11 cellular contexts compared by ENCODE assay signal in genomic region chr12:94571556-94571955, GRCh38.
DNase-seq lines count a peak whose midpoint lies in the region; FAIRE-seq and TF ChIP-seq lines count a peak whose summit lies in the region.
"Had no signal": no experiment of that assay in that cellular context is flagged by ENCODE, and none has a peak within 500 bp of the region (broad histone marks: within the 10 kb centered on the region; RNA-seq: fewer than 3 reads in every experiment).

No MANE protein-coding gene starts in this region.

- H3K36me3 Mint-ChIP-seq in CD14-positive monocyte: peaks cover 2 to 4% of the 10 kb centered on the region in 2 donors

- no peak for FAIRE-seq in RCC 7860 (lab: Jason Lieb, UNC)
- FAIRE-seq in small intestine (lab: Jason Lieb, UNC): no peak
- FAIRE-seq: GM18507 had no signal

- H3K9me3 Mint-ChIP-seq in CD14-positive monocyte: peaks cover 0 to 2% (median 0%) of the 10 kb centered on the region in 7 donors
- H3K9me3 Mint-ChIP-seq: stimulated activated naive B cell treated with anti-CD40 and anti-IgM and Interleukin-4, amounts not matched to agents 10 μg/mL and 1 μg/mL and 100 μg/mL, for 72 hours had no signal

- H3K27me3 ChIP-seq in small intestine (ENCODE audit: control insufficient read depth in 2 of 2, insufficient read depth in 2 of 2, low read length in 2 of 2): no peaks in the 10 kb centered on the region

- H3K4me3 ChIP-seq in foreskin fibroblast (ENCODE audit: low read depth in 1 of 2, low read length in 2 of 2) (no peak overlapping the region), small intestine (ENCODE audit: low read depth in 1 of 2, low read length in 2 of 2) (no peak overlapping the region)

- no peak overlapping the region for H3K4me3 Mint-ChIP-seq in CD14-positive monocyte
- H3K4me3 Mint-ChIP-seq: stimulated activated naive B cell treated with anti-CD40 and anti-IgM and Interleukin-4, amounts not matched to agents 10 μg/mL and 1 μg/mL and 100 μg/mL, for 72 hours had no signal

- no peak for TF ChIP-seq CTCF in foreskin fibroblast (IDR thresholded peaks at IDR 0.05; ENCODE audit: low read depth, low read length)
- no peak for TF ChIP-seq CTCF in CD14-positive monocyte (IDR thresholded peaks at IDR 0.05)

- H3K9me3 ChIP-seq in small intestine (ENCODE audit: control insufficient read depth, low read depth): no peaks in the 10 kb centered on the region

- H3K4me1 ChIP-seq in small intestine (ENCODE audit: control insufficient read depth in 2 of 2, insufficient read depth in 1 of 2, low read depth in 1 of 2, low read length in 1 of 2): peaks cover 2 to 3% of the 10 kb centered on the region in 2 donors

- DNase-seq in NCI-H2029 (lab: John Stamatoyannopoulos, UW): peak; percentile 37
- DNase-seq in NCI-H2029 treated with DMSO at 0.1 percent for 48 hours (lab: John Stamatoyannopoulos, UW): no peak
- peak; percentile 42 for DNase-seq in RCC 7860 (ENCODE audit: low spot score)
- peak; percentile 68 to 78 for DNase-seq in foreskin fibroblast
- peak; percentile 97 for DNase-seq in small intestine
- DNase-seq in NCI-H1105 (lab: John Stamatoyannopoulos, UW): no peak
- no peak for DNase-seq in stimulated activated naive CD4-positive, alpha-beta T cell (lab: John Stamatoyannopoulos, UW)
- no peak for DNase-seq in CD14-positive monocyte (ENCODE audit: low spot score)
- DNase-seq: activated naive CD4-positive, alpha-beta T cell treated with Interleukin-2 at 50 U/mL for 16 hours; stimulated activated naive B cell treated with anti-CD40 and anti-IgM and Interleukin-4, amounts not matched to agents 10 μg/mL and 1 μg/mL and 100 μg/mL, for 72 hours had no signal

- H3K27ac ChIP-seq in small intestine (ENCODE audit: low read depth in 1 of 2, low read length in 1 of 2): no peak overlapping the region

- peaks cover 0 to 1% (median 0%) of the 10 kb centered on the region in 3 donors for H3K27me3 Mint-ChIP-seq in CD14-positive monocyte (ENCODE audit: low read depth in 3 of 3)
- H3K27me3 Mint-ChIP-seq: stimulated activated naive B cell treated with anti-CD40 and anti-IgM and Interleukin-4, amounts not matched to agents 10 μg/mL and 1 μg/mL and 100 μg/mL, for 72 hours had no signal

- H3K4me1 Mint-ChIP-seq in CD14-positive monocyte: no peaks in the 10 kb centered on the region

- H3K27ac Mint-ChIP-seq in CD14-positive monocyte: no peak overlapping the region
- H3K27ac Mint-ChIP-seq: stimulated activated naive B cell treated with anti-CD40 and anti-IgM and Interleukin-4, amounts not matched to agents 10 μg/mL and 1 μg/mL and 100 μg/mL, for 72 hours had no signal

- WGBS in small intestine, 3 donors: 15 to 44% (median 29%) methylated on average over 12 of the region's 12 CpGs

- intact Hi-C loops in CD14-positive monocyte (cut with micrococcal nuclease): no loop called here

- H3K36me3 ChIP-seq in small intestine (ENCODE audit: control insufficient read depth in 2 of 2, insufficient read depth in 2 of 2, low read length in 2 of 2): peaks cover 0 to 4% of the 10 kb centered on the region in 2 donors

Comparison
In these comparisons a context has a peak if more than half of its experiments do, and no peak if none do; other contexts are left out.
1. DNase-seq: peak in NCI-H2029 (single experiment), RCC 7860 (single experiment), foreskin fibroblast (2 of 2) and small intestine (single experiment); none in NCI-H2029 treated with DMSO at 0.1 percent for 48 hours (single experiment), NCI-H1105 (single experiment), stimulated activated naive CD4-positive, alpha-beta T cell (0 of 6) and CD14-positive monocyte (single experiment).